9 cellular contexts compared by ENCODE assay signal in the genomic region with DNA sequence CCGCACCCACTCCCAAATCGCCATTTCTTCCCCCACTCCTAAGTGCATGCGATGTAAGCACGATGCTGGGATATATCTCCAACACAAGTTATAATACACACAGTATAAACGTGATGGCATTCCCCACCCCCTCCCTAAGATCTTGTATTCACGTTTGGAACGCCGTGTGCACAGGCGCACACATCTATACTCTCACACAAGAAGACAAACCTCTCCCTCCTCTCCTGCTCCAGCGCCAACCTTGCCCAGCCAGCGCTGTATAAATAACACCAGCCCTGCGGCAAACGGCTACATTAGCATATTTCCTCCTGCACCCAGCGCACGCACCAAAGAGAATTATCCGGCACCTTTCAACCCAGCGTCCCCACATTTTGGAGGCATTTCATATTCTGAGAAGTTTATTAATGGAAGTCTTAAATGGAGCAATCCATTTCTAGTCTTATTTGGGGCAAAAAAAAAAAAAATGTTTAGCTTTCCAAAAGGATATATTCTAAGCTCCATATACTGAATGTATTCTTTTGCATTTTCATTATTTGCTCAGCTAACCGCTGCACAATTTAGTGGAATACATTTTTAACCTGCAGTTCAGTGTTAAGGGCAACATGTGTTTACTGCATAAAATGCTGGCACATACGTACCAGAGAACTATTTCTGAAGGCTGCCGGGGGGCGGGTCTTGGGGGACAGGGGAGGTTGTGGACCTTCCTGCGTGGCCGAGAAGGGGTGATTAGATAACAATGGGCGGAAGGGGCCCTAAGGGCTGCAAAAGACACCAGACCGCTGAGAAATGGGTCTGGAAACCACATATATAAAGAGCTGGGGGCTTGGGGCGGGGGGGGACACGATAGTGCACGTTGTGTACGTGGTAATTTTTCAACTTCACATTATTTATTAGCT. TPM values are rescaled to one million over a fixed set of nuclear protein-coding genes. Genes with fewer than 3 reads are reported as not detected.
A peak's percentile ranks its signal among the peaks of the same experiment; 100 is the strongest.
DNase-seq lines count a peak whose midpoint lies in the region; ATAC-seq and TF ChIP-seq lines count a peak whose summit lies in the region.
"Had no signal": no experiment of that assay in that cellular context is flagged by ENCODE, and none has a peak within 500 bp of the region (broad histone marks: within the 10 kb centered on the region; RNA-seq: fewer than 3 reads in every experiment).

No MANE protein-coding gene starts in this region.

- H3K9me3 ChIP-seq in neural cell (ENCODE audit: low read length): no peaks in the 10 kb centered on the region

- TF ChIP-seq RAD21 in neural cell (conservative IDR thresholded peaks at IDR 0.05): no peak

- ATAC-seq in GM21528 (IDR thresholded peaks at IDR 0.05; ENCODE audit: low FRiP score, unreplicated experiment) (no peak), HG03442 (IDR thresholded peaks at IDR 0.05; ENCODE audit: unreplicated experiment) (no peak)

- H3K9ac ChIP-seq in neural cell (ENCODE audit: low read length): peak overlapping the region; percentile 73

- H3K27me3 ChIP-seq in neural cell (ENCODE audit: insufficient read depth, low read depth, low read length): no peaks in the 10 kb centered on the region

- DNase-seq in Caki2 (ENCODE audit: low read depth) (peak; percentile 71), NCI-H146 (lab: John Stamatoyannopoulos, UW) (peak; percentile 86), foreskin fibroblast (peak in 1 of 2 donors; percentile 62), AML-193 (lab: John Stamatoyannopoulos, UW) (no peak)
- DNase-seq in activated T-cell treated with anti-CD3 and anti-CD28 coated beads, Interleukin-2, amount 50 U/mL, for 48 hours: peak; percentile 24 to 38

- in situ Hi-C loops in Caki2 (cut with HindIII; ENCODE audit: low pct_unique_long_range_greater_than_20kb, low sequenced_read_pairs): no loop called here

- H3K79me2 ChIP-seq in neural cell (replicated peaks; ENCODE audit: insufficient read depth, low read length): peaks cover 32% of the 10 kb centered on the region

- peak overlapping the region; percentile 83 for H2AFZ ChIP-seq in neural cell (ENCODE audit: low read depth, low read length)

- TF ChIP-seq EP300 in neural cell (conservative IDR thresholded peaks at IDR 0.05; ENCODE audit: poor library complexity, severe bottlenecking): no peak

- H4K20me1 ChIP-seq in neural cell (ENCODE audit: insufficient read depth): no peaks in the 10 kb centered on the region

- peak overlapping the region; percentile 77 for H3K4me2 ChIP-seq in neural cell (ENCODE audit: low read length)

- TF ChIP-seq CTCF in foreskin fibroblast (IDR thresholded peaks at IDR 0.05; ENCODE audit: low read depth, low read length) (no peak), neural cell (IDR thresholded peaks at IDR 0.05; ENCODE audit: poor library complexity, severe bottlenecking) (no peak)

- no peaks in the 10 kb centered on the region for H3K36me3 ChIP-seq in neural cell (ENCODE audit: insufficient read depth, low read length)

- no peaks in the 10 kb centered on the region for H3F3A ChIP-seq in neural cell (ENCODE audit: insufficient read depth, low read length, poor library complexity, severe bottlenecking)

- no peaks in the 10 kb centered on the region for H3K9me2 ChIP-seq in neural cell (ENCODE audit: insufficient read depth, low read length)

- H3K4me3 ChIP-seq in foreskin fibroblast (ENCODE audit: low read depth in 1 of 2, low read length in 2 of 2) (peak overlapping the region; percentile 38), neural cell (ENCODE audit: low read length) (peak overlapping the region; percentile 86)

- H3K27ac ChIP-seq in neural cell (ENCODE audit: low read length): peak overlapping the region; percentile 65
- H3K27ac ChIP-seq: HL-60 had no signal

TF ChIP-seq in neural cell, 6 proteins besides CTCF, POLR2A, EP300 and RAD21:
- TF ChIP-seq MXI1 (conservative IDR thresholded peaks at IDR 0.05; ENCODE audit: poor library complexity, severe bottlenecking) (peak; percentile 77), POLR2AphosphoS5 (IDR thresholded peaks at IDR 0.05) (no peak)

RNA-seq across cellular contexts. Expression of a gene that starts 1.1 kb away (rescaled TPM):
- 3.6 and 10.1 TPM in 2 replicates for total RNA-seq in Caki2 (2014; rRNA removed; shearing (Covaris generic); ENCODE audit: low replicate concordance)
- polyA plus RNA-seq in neural cell: 8.4 and 8.8 TPM in 2 replicates
- 32.5 and 33.6 TPM in 2 replicates for polyA minus RNA-seq in neural cell

Comparison
In these comparisons a context has a peak if more than half of its experiments do, and no peak if none do; other contexts are left out.
1. DNase-seq: peak in Caki2 (single experiment), NCI-H146 (single experiment) and activated T-cell treated with anti-CD3 and anti-CD28 coated beads, Interleukin-2, amount 50 U/mL, for 48 hours (2 of 2); none in AML-193 (0 of 2).